Comparison of ENCODE assay signal across 1 cellular context in the genomic region with DNA sequence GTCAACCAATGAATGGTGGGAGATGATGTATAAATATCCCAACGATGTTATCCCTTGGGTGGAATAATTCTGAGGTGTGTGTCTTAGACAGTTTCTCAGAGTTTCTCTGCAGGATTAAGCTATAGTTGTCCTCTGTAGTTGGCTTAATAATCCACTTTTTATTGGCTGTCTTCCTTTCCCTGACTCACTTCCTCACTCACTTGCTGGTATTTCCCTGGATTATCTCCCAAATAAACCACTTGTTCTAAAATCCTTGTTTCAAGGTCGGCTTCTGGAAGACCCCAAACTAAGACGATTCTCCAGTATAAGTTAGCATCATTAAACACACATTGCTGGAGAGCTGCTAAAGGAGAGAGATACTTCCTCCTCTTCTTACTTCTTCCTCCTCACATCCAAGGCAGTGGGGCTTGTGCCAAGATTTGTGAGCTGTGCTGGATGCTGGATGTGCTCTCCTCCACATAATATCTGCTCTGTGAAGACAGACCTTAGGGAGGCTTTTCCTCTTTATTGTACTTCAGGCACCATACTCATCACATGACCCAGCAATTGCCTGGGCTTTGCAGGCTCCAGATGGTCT.
A peak's percentile ranks its signal among the peaks of the same experiment; 100 is the strongest.
TF ChIP-seq lines count a peak whose summit lies in the region.

No MANE protein-coding gene starts in this region.

TF ChIP-seq in endothelial cell of umbilical vein, 7 proteins besides CTCF, POLR2A, EP300 and RAD21:
- TF ChIP-seq GATA2 (IDR thresholded peaks at IDR 0.05; ENCODE audit: insufficient read depth, insufficient read length, low read depth, low read length) (no peak), FOS (IDR thresholded peaks at IDR 0.05; ENCODE audit: borderline replicate concordance, insufficient read depth, low read length) (peak; percentile 44)
